Comparison of ENCODE assay signal across 19 cellular contexts in genomic region chr17:73466704-73467433, GRCh38.
DNase-seq lines count a peak whose midpoint lies in the region; ATAC-seq, FAIRE-seq and TF ChIP-seq lines count a peak whose summit lies in the region.
"Had no signal": no experiment of that assay in that cellular context is flagged by ENCODE, and none has a peak within 500 bp of the region (broad histone marks: within the 10 kb centered on the region; RNA-seq: fewer than 3 reads in every experiment).

No MANE protein-coding gene starts in this region.

- POLR2A ChIA-PET in HepG2 (lab: Yijun Ruan, JAX) = no interaction called here

- H3K27ac ChIP-seq in HepG2 (ENCODE audit: extremely low read length, insufficient read depth, low read length) = no peak overlapping the region
- H3K27ac ChIP-seq in right lobe of liver = no peak overlapping the region
- no peak overlapping the region for H3K27ac ChIP-seq in transverse colon
- H3K27ac ChIP-seq: C4-2B had no signal

- H3K4me1 Mint-ChIP-seq in neural crest cell = peaks cover 12% of the 10 kb centered on the region
- no peaks in the 10 kb centered on the region for H3K4me1 Mint-ChIP-seq in activated T-helper 2 cell treated with anti-CD3 and anti-CD28 coated beads, Interferon-gamma antibody, Interleukin-2, Interleukin-4, amounts not matched to agents 10 μg/mL and 5 μg/mL and 100 μg/mL, durations not matched to agents 14 hours and 24 hours and 36 hours (ENCODE audit: low read depth)
- H3K4me1 Mint-ChIP-seq: B cell had no signal

- no peak overlapping the region for H3K4me2 ChIP-seq in HepG2 (ENCODE audit: low read depth, low read length)

- peak overlapping the region; percentile 53 for H3K27ac Mint-ChIP-seq in neural crest cell (ENCODE audit: unreplicated experiment)
- H3K27ac Mint-ChIP-seq in activated T-helper 2 cell treated with anti-CD3 and anti-CD28 coated beads, Interferon-gamma antibody, Interleukin-2, Interleukin-4, amounts not matched to agents 10 μg/mL and 5 μg/mL and 100 μg/mL, durations not matched to agents 14 hours and 24 hours and 36 hours = no peak overlapping the region
- H3K27ac Mint-ChIP-seq: B cell; CD4-positive, alpha-beta memory T cell had no signal

- H3K27me3 ChIP-seq in HepG2 (ENCODE audit: control insufficient read depth in 1 of 2, insufficient read depth in 2 of 2, low read length in 2 of 2) = peaks cover 0 to 48% of the 10 kb centered on the region in 2 experiments; a peak in 4 of 5 replicates
- no peaks in the 10 kb centered on the region for H3K27me3 ChIP-seq in right lobe of liver
- no peaks in the 10 kb centered on the region for H3K27me3 ChIP-seq in transverse colon

- no peaks in the 10 kb centered on the region for H3K9me3 ChIP-seq in HepG2 (ENCODE audit: low read length)
- H3K9me3 ChIP-seq in right lobe of liver = no peaks in the 10 kb centered on the region
- no peaks in the 10 kb centered on the region for H3K9me3 ChIP-seq in transverse colon

- no peak overlapping the region for H2AFZ ChIP-seq in HepG2 (ENCODE audit: low read length)

- no peaks in the 10 kb centered on the region for H4K20me1 ChIP-seq in HepG2 (ENCODE audit: insufficient read depth, low read length)

- H3K79me2 ChIP-seq in HepG2 (ENCODE audit: insufficient read depth, low read length) = no peaks in the 10 kb centered on the region

- H3K9me3 Mint-ChIP-seq in neural crest cell = no peaks in the 10 kb centered on the region
- H3K9me3 Mint-ChIP-seq in activated T-helper 2 cell treated with anti-CD3 and anti-CD28 coated beads, Interferon-gamma antibody, Interleukin-2, Interleukin-4, amounts not matched to agents 10 μg/mL and 5 μg/mL and 100 μg/mL, durations not matched to agents 14 hours and 24 hours and 36 hours = no peaks in the 10 kb centered on the region

- 16% methylated on average over 15 of the region's 15 CpGs for WGBS in HepG2 (ENCODE audit: low lambda C conversion rate)
- WGBS in right lobe of liver (ENCODE audit: insufficient coverage, low coverage, low lambda C conversion rate, missing lambda C conversion rate) = 47% methylated on average over 2 of the region's 15 CpGs
- WGBS in transverse colon (ENCODE audit: low coverage in 1 of 2), 2 donors = 83 to 89% methylated on average over 4 to 15 of the region's 15 CpGs

- H3K4me3 ChIP-seq in HepG2 (replicated peaks in 1 of 3; ENCODE audit: insufficient read depth in 1 of 3, low read depth in 2 of 3, low read length in 3 of 3) = no peak overlapping the region
- no peak overlapping the region for H3K4me3 ChIP-seq in right lobe of liver
- H3K4me3 ChIP-seq in transverse colon = no peak overlapping the region

- no TSS peak for BruUV-seq in HepG2 (replicated peaks; lab: Mats Ljungman, UMichigan)

- peak; percentile 36 for FAIRE-seq in HepG2 (lab: Jason Lieb, UNC)
- FAIRE-seq: A204.1, D721Med, G401.6, GM12891 had no signal

- H3K4me3 Mint-ChIP-seq in neural crest cell = no peak overlapping the region
- no peak overlapping the region for H3K4me3 Mint-ChIP-seq in activated T-helper 2 cell treated with anti-CD3 and anti-CD28 coated beads, Interferon-gamma antibody, Interleukin-2, Interleukin-4, amounts not matched to agents 10 μg/mL and 5 μg/mL and 100 μg/mL, durations not matched to agents 14 hours and 24 hours and 36 hours (ENCODE audit: low read depth)
- H3K4me3 Mint-ChIP-seq: B cell; CD4-positive, alpha-beta memory T cell had no signal

- ATAC-seq in HepG2 = peak; percentile 69
- no peak for ATAC-seq in right lobe of liver
- no peak for ATAC-seq in left colon

- no peak overlapping the region for H3K9ac ChIP-seq in HepG2 (ENCODE audit: insufficient read depth, low read depth, low read length)

- TF ChIP-seq CTCF in HepG2 (CRISPR knock-in tag; IDR thresholded peaks at IDR 0.05) (peak; percentile 39), right lobe of liver (IDR thresholded peaks at IDR 0.05) (no peak), neural crest cell (conservative IDR thresholded peaks at IDR 0.05) (no peak), transverse colon (IDR thresholded peaks at IDR 0.05) (no peak)

- peak; percentile 14 for DNase-seq in HepG2 (ENCODE audit: low spot score)
- DNase-seq in right lobe of liver = no peak
- peak; percentile 49 for DNase-seq in NCI-H69 (lab: John Stamatoyannopoulos, UW)
- no peak for DNase-seq in neural crest cell (ENCODE audit: low read depth, low spot score)
- DNase-seq in activated T-helper 2 cell treated with anti-CD3 and anti-CD28 coated beads, Interferon-gamma antibody, Interleukin-2, Interleukin-4, amounts not matched to agents 10 μg/mL and 5 μg/mL and 100 μg/mL, durations not matched to agents 14 hours and 24 hours and 36 hours (ENCODE audit: low spot score) = no peak
- no peak for DNase-seq in left colon
- DNase-seq in transverse colon = no peak
- DNase-seq: CD4-positive, alpha-beta memory T cell; DMS153; DMS79 treated with DMSO at 0.1 percent for 48 hours; EL; GOT3; HCEC 1CT had no signal

- in situ Hi-C loops in HepG2 (cut with HindIII; ENCODE audit: extremely low pct_ligation_motif_present, low pct_unique_long_range_greater_than_20kb) (no loop called here), transverse colon (cut with MboI; ENCODE audit: low pct_ligation_motif_present in 1 of 4, low pct_unique_long_range_greater_than_20kb in 1 of 4, low sequenced_read_pairs in 3 of 4) (no loop called here)

- intact Hi-C loops in HepG2 (cut with micrococcal nuclease; ENCODE audit: unreplicated experiment) = no loop called here
- intact Hi-C loops in right lobe of liver (cut with DNase I) = no loop called here
- intact Hi-C loops in activated T-helper 2 cell treated with anti-CD3 and anti-CD28 coated beads, Interferon-gamma antibody, Interleukin-2, Interleukin-4, amounts not matched to agents 10 μg/mL and 5 μg/mL and 100 μg/mL, durations not matched to agents 14 hours and 24 hours and 36 hours (cut with micrococcal nuclease) = no loop called here
- intact Hi-C loops in left colon (cut with DNase I, micrococcal nuclease) = no loop called here
- intact Hi-C loops in transverse colon (cut with DNase I; ENCODE audit: low total_unique reads) = no loop called here

- H3K36me3 ChIP-seq in HepG2 (replicated peaks in 1 of 2; ENCODE audit: control insufficient read depth in 1 of 2, insufficient read depth in 2 of 2, low read length in 2 of 2) (no peaks in the 10 kb centered on the region), right lobe of liver (no peaks in the 10 kb centered on the region), transverse colon (no peaks in the 10 kb centered on the region)

- H3K36me3 Mint-ChIP-seq in neural crest cell (ENCODE audit: low read depth) = no peaks in the 10 kb centered on the region
- H3K36me3 Mint-ChIP-seq in activated T-helper 2 cell treated with anti-CD3 and anti-CD28 coated beads, Interferon-gamma antibody, Interleukin-2, Interleukin-4, amounts not matched to agents 10 μg/mL and 5 μg/mL and 100 μg/mL, durations not matched to agents 14 hours and 24 hours and 36 hours (ENCODE audit: low read depth) = no peaks in the 10 kb centered on the region
- H3K36me3 Mint-ChIP-seq: CD4-positive, alpha-beta memory T cell had no signal

- TF ChIP-seq EP300 in HepG2 (IDR thresholded peaks at IDR 0.05; ENCODE audit: low read depth in 2 of 2, low read length in 2 of 2) (no peak), HepG2 (CRISPR knock-in tag; IDR thresholded peaks at IDR 0.05; ENCODE audit: borderline replicate concordance) (no peak), transverse colon (IDR thresholded peaks at IDR 0.05; ENCODE audit: low read depth) (no peak)

- no peak for TF ChIP-seq RAD21 in HepG2 (CRISPR knock-in tag; IDR thresholded peaks at IDR 0.05)

- CTCF ChIA-PET in HepG2 (lab: Yijun Ruan, JAX; ENCODE audit: low intra/inter-chr PET ratio, low total read pairs) = no interaction called here

- no peaks in the 10 kb centered on the region for H3K27me3 Mint-ChIP-seq in neural crest cell (ENCODE audit: low read depth)
- no peaks in the 10 kb centered on the region for H3K27me3 Mint-ChIP-seq in activated T-helper 2 cell treated with anti-CD3 and anti-CD28 coated beads, Interferon-gamma antibody, Interleukin-2, Interleukin-4, amounts not matched to agents 10 μg/mL and 5 μg/mL and 100 μg/mL, durations not matched to agents 14 hours and 24 hours and 36 hours (ENCODE audit: low read depth)
- H3K27me3 Mint-ChIP-seq: B cell had no signal

- H3K4me1 ChIP-seq in HepG2 (ENCODE audit: insufficient read depth, low read length) (no peaks in the 10 kb centered on the region), right lobe of liver (no peaks in the 10 kb centered on the region), transverse colon (no peaks in the 10 kb centered on the region)

- TF ChIP-seq POLR2A in HepG2 (IDR thresholded peaks at IDR 0.05; ENCODE audit: insufficient read depth in 1 of 2, low read depth in 2 of 2, low read length in 2 of 2) (no peak), right lobe of liver (IDR thresholded peaks at IDR 0.05) (no peak), transverse colon (IDR thresholded peaks at IDR 0.05) (no peak)

TF ChIP-seq in HepG2, 621 proteins besides CTCF, POLR2A, EP300 and RAD21:
- TF ChIP-seq ZNF263 (CRISPR knock-in tag; IDR thresholded peaks at IDR 0.05) = peak; percentile 60; the same call in 1 of the 2 replicates
- TF ChIP-seq NR2C2 (CRISPR knock-in tag; IDR thresholded peaks at IDR 0.05; ENCODE audit: borderline replicate concordance) = peak; percentile 59; the same call in 1 of the 2 replicates
- TF ChIP-seq EED (CRISPR knock-in tag; IDR thresholded peaks at IDR 0.05) = no peak
- TF ChIP-seq ZNF629 (CRISPR knock-in tag; conservative IDR thresholded peaks at IDR 0.05) = peak; percentile 75
- no peak for TF ChIP-seq PITX1 (CRISPR knock-in tag; IDR thresholded peaks at IDR 0.05)
- 0 out of 2 replicates have a peak, but pooled peaks have one; percentile 22 for TF ChIP-seq NR2F6 (IDR thresholded peaks at IDR 0.05)
- TF ChIP-seq NR2F6 (CRISPR knock-in tag; IDR thresholded peaks at IDR 0.05) = no peak
- TF ChIP-seq XRCC5 (optimal IDR thresholded peaks at IDR 0.05; ENCODE audit: low read length) = peak; percentile 25

Comparison
In these comparisons a context has a peak if more than half of its experiments do, and no peak if none do; other contexts are left out.
1. DNase-seq: peak in HepG2 (single experiment) and NCI-H69 (single experiment); none in right lobe of liver (0 of 3), neural crest cell (single experiment), activated T-helper 2 cell treated with anti-CD3 and anti-CD28 coated beads, Interferon-gamma antibody, Interleukin-2, Interleukin-4, amounts not matched to agents 10 μg/mL and 5 μg/mL and 100 μg/mL, durations not matched to agents 14 hours and 24 hours and 36 hours (single experiment), left colon (0 of 2) and transverse colon (single experiment).